Comparison of ENCODE assay signal across 21 cellular contexts in the genomic region with DNA sequence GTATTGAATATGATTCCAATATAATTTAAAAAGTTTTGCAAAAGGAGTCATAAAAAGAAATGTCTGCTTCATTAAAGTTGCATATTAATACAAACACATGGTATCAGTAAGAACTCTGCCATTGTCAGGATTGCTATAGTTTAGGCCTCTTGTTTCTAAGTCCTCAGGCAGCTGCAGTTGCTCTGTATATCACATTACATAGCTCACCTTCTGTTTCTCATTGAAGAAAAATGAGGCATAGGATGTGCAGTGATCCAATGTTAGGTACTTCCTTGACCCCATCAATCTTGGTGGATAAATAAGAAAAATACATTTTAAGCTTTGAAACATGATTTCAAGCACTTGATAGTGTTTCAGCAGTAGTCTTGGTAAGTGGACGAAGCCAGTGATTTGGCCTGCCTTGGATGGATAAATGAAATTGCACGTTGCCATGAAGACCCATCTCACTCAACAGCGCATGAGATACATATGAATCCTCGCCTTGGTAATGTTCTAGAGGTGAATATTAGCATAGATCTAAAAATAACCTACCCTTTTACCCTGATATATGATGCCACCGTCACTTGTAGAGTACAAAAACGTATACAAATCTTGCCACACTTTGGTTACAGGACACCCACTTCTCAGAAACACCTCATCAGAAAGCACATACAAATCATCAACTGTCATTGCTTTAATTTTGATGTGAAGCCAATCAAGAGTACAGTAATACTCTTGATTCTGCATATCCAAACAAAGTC.
"Had no signal": no experiment of that assay in that cellular context is flagged by ENCODE, and none has a peak within 500 bp of the region (broad histone marks: within the 10 kb centered on the region; RNA-seq: fewer than 3 reads in every experiment).

No MANE protein-coding gene starts in this region.

- ATAC-seq: activated T-helper 17 cell treated with anti-CD3 and anti-CD28 coated beads, Interleukin-2, amount 50 U/mL, for 72 hours; T-cell had no signal

- H3K36me3 ChIP-seq: brain microvascular endothelial cell had no signal

- H3K27me3 ChIP-seq: brain microvascular endothelial cell had no signal

- H3K9me3 Mint-ChIP-seq: activated CD4-positive, alpha-beta T cell treated with anti-CD3 and anti-CD28 coated beads, Interleukin-2, amount 10 ng/mL, durations not matched to agents 24 days and 14 days had no signal

- H3K4me2 ChIP-seq: KMS-11 had no signal

- H3K4me3 Mint-ChIP-seq: activated B cell treated with CpG ODN at 0.5 μM for 24 hours; activated CD4-positive, alpha-beta memory T cell treated with anti-CD3 and anti-CD28 coated beads for 36 hours; activated CD4-positive, alpha-beta T cell treated with anti-CD3 and anti-CD28 coated beads, Interleukin-2, amount 10 ng/mL, durations not matched to agents 24 days and 14 days; activated naive CD4-positive, alpha-beta T cell treated with anti-CD3 and anti-CD28 coated beads for 36 hours; activated naive CD8-positive, alpha-beta T cell treated with anti-CD3 and anti-CD28 coated beads for 36 hours; activated T-helper 17 cell treated with anti-CD3 and anti-CD28 coated beads, Interleukin-2, amount 50 U/mL, for 72 hours; T-cell had no signal

- H3K27me3 Mint-ChIP-seq: activated CD4-positive, alpha-beta memory T cell treated with anti-CD3 and anti-CD28 coated beads for 36 hours; activated naive CD8-positive, alpha-beta T cell treated with anti-CD3 and anti-CD28 coated beads for 36 hours; activated T-helper 17 cell treated with anti-CD3 and anti-CD28 coated beads, Interleukin-2, amount 50 U/mL, for 72 hours; T-cell had no signal

- H3K4me1 Mint-ChIP-seq: activated B cell treated with CpG ODN at 0.5 μM for 24 hours; activated CD4-positive, alpha-beta T cell treated with anti-CD3 and anti-CD28 coated beads, Interleukin-2, amount 10 ng/mL, durations not matched to agents 24 days and 14 days; activated T-helper 17 cell treated with anti-CD3 and anti-CD28 coated beads, Interleukin-2, amount 50 U/mL, for 72 hours; T-cell had no signal

- H3K9ac ChIP-seq: KMS-11 had no signal

- H3K27ac ChIP-seq: brain microvascular endothelial cell, KMS-11 had no signal

- H3K36me3 Mint-ChIP-seq: activated CD4-positive, alpha-beta memory T cell treated with anti-CD3 and anti-CD28 coated beads for 36 hours had no signal

- H3K27ac Mint-ChIP-seq: activated B cell treated with CpG ODN at 0.5 μM for 24 hours; activated CD4-positive, alpha-beta memory T cell treated with anti-CD3 and anti-CD28 coated beads for 36 hours; activated CD4-positive, alpha-beta T cell treated with anti-CD3 and anti-CD28 coated beads, Interleukin-2, amount 10 ng/mL, durations not matched to agents 24 days and 14 days; activated naive CD4-positive, alpha-beta T cell treated with anti-CD3 and anti-CD28 coated beads for 36 hours; activated naive CD8-positive, alpha-beta T cell treated with anti-CD3 and anti-CD28 coated beads for 36 hours; activated T-helper 17 cell treated with anti-CD3 and anti-CD28 coated beads, Interleukin-2, amount 50 U/mL, for 72 hours; T-cell had no signal

- DNase-seq: activated B cell treated with CpG ODN at 0.5 μM for 24 hours; activated CD4-positive, alpha-beta memory T cell treated with anti-CD3 and anti-CD28 coated beads for 36 hours; activated CD4-positive, alpha-beta T cell treated with anti-CD3 and anti-CD28 coated beads for 1 hour; activated CD4-positive, alpha-beta T cell treated with anti-CD3 and anti-CD28 coated beads, Interleukin-2, amount 10 ng/mL, durations not matched to agents 24 days and 14 days; activated CD8-positive, alpha-beta memory T cell treated with anti-CD3 and anti-CD28 coated beads for 24 hours; activated gamma-delta T cell; activated naive CD4-positive, alpha-beta T cell treated with anti-CD3 and anti-CD28 coated beads for 36 hours; activated naive CD8-positive, alpha-beta T cell treated with anti-CD3 and anti-CD28 coated beads for 36 hours; activated T-cell treated with anti-CD3 and anti-CD28 coated beads for 4 hours; activated T-cell treated with anti-CD3 and anti-CD28 coated beads, Interleukin-2, amount 50 U/mL, for 48 hours; brain microvascular endothelial cell; cerebellar nuclear complex; NCI-H1092; NCI-H1930; NCI-H226; SHP77 treated with DMSO at 0.1 percent for 48 hours; T-cell; T-helper 2 cell; T1000 had no signal
